Comparison of ENCODE assay signal across 8 cellular contexts in the genomic region with DNA sequence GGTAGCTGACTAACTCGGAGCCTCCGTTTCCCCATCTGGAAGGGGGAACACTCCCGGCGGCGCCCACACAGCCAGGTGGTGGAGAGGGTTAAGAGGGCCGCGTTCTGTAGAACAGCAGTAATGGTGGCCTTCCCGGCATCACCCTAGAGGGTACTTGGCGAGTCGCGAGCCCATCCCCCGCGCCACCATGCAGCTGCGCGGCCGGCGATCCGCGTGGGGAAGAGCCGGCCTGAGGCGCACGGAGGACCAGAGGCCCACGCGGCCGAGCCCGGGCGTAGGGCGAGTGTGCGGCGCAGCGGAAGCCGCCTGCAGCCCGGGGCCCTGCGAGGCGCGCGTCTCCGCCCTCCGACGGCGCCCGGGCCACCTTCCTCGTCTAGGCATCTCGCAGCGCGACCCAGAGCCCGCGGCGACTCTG. TPM values are rescaled to one million over a fixed set of nuclear protein-coding genes. Genes with fewer than 3 reads are reported as not detected.
DNase-seq lines count a peak whose midpoint lies in the region; ATAC-seq, FAIRE-seq and TF ChIP-seq lines count a peak whose summit lies in the region.

No MANE protein-coding gene starts in this region.

- H4K8ac ChIP-seq in H1 (ENCODE audit: extremely low read depth, insufficient read depth, low read length) = peak overlapping the region; percentile 83

- H3K27ac ChIP-seq in C4-2B = peak overlapping the region; percentile 95
- H3K27ac ChIP-seq in H1 (ENCODE audit: low read depth, low read length) = peak overlapping the region; percentile 72
- peak overlapping the region; percentile 84 for H3K27ac ChIP-seq in suprapubic skin

- no peak overlapping the region for H3K23ac ChIP-seq in H1 (ENCODE audit: insufficient read length)

- no peak for TF ChIP-seq CTCF in C4-2B (conservative IDR thresholded peaks at IDR 0.05)
- TF ChIP-seq CTCF in H1 (IDR thresholded peaks at IDR 0.05; ENCODE audit: control extremely low read depth in 1 of 3, insufficient read depth in 1 of 3, low read depth in 1 of 3, low read length in 3 of 3) = no peak
- no peak for TF ChIP-seq CTCF in suprapubic skin (IDR thresholded peaks at IDR 0.05)

- peak overlapping the region; percentile 45 for H4K91ac ChIP-seq in H1 (replicated peaks; ENCODE audit: insufficient read length, low read length)

- H3K4ac ChIP-seq in H1 (replicated peaks; ENCODE audit: insufficient read length, low read depth, low read length) = peak overlapping the region; percentile 75

- H2BK5ac ChIP-seq in H1 (ENCODE audit: low read depth, low read length) = peak overlapping the region; percentile 90

- H3K4me3 ChIP-seq in H1 (ENCODE audit: extremely low read depth in 1 of 4, insufficient read depth in 2 of 4, low read depth in 3 of 4, low read length in 4 of 4) (peak overlapping the region; percentile 98 to 100 (median 98)), suprapubic skin (peak overlapping the region; percentile 91)

- peak; percentile 52 for DNase-seq in activated CD4-positive, alpha-beta T cell treated with anti-CD3 and anti-CD28 coated beads for 48 hours
- DNase-seq in H1 (ENCODE audit: low read depth in 1 of 2, low spot score in 2 of 2) (no peak), myocyte (ENCODE audit: low read depth) (peak; percentile 45), suprapubic skin (ENCODE audit: low spot score in 2 of 2) (no peak), AG08395 (ENCODE audit: low spot score) (no peak)

- H4K20me1 ChIP-seq in H1 (replicated peaks in 1 of 2; ENCODE audit: control insufficient read depth in 1 of 2, insufficient read depth in 2 of 2, low read length in 2 of 2) = peaks cover 22 to 27% of the 10 kb centered on the region in 2 experiments

- TF ChIP-seq POLR2A in H1 (IDR thresholded peaks at IDR 0.05; ENCODE audit: control extremely low read depth in 1 of 2, low read depth in 2 of 2, low read length in 2 of 2) (no peak), suprapubic skin (IDR thresholded peaks at IDR 0.05) (no peak)

- peaks cover 0 to 7% (median 0%) of the 10 kb centered on the region in 4 experiments; a peak in 1 of 8 replicates for H3K36me3 ChIP-seq in H1 (ENCODE audit: control insufficient read depth in 2 of 4, insufficient read depth in 4 of 4, low read length in 3 of 4)
- H3K36me3 ChIP-seq in suprapubic skin = no peaks in the 10 kb centered on the region

- CTCF ChIA-PET in H1 (lab: Charles Lee; ENCODE audit: partially characterized antibody) = interaction anchor here (1.4 kb wide), 1 partner anchor 30 kb away, joined by 3 read pairs; no protein-coding TSS in a partner anchor

- POLR2A ChIA-PET in H1 (lab: Charles Lee; ENCODE audit: partially characterized antibody) = interaction anchor here (1.0 to 20.5 kb wide), 8 partner anchors 11 to 38 kb away, joined by 3 to 449 read pairs (median 10); no protein-coding TSS in a partner anchor

- peak overlapping the region; percentile 91 to 98 for H3K4me2 ChIP-seq in H1 (ENCODE audit: insufficient read depth in 1 of 2, low read depth in 2 of 2, low read length in 2 of 2)

- no peak overlapping the region; the same call in 1 of the 2 replicates for H2BK12ac ChIP-seq in H1 (ENCODE audit: low read depth, low read length)

- H3K4me1 ChIP-seq in H1 (replicated peaks in 1 of 4; ENCODE audit: control insufficient read depth in 3 of 4, insufficient read depth in 4 of 4, low read length in 3 of 4) (peaks cover 18 to 42% (median 31%) of the 10 kb centered on the region in 4 experiments), suprapubic skin (peaks cover 35% of the 10 kb centered on the region)

- no peak overlapping the region for H2BK20ac ChIP-seq in H1 (ENCODE audit: low read length)

- H2BK120ac ChIP-seq in H1 (replicated peaks; ENCODE audit: low read depth, low read length) = no peak overlapping the region

- H2AFZ ChIP-seq in H1 (ENCODE audit: low read length) = no peak overlapping the region

- H3K9me3 ChIP-seq in H1 (ENCODE audit: insufficient read depth in 2 of 2, low read depth in 1 of 2, low read length in 1 of 2) (no peaks in the 10 kb centered on the region), suprapubic skin (no peaks in the 10 kb centered on the region)

- H3K14ac ChIP-seq in H1 (ENCODE audit: insufficient read length) = no peak overlapping the region

- TF ChIP-seq EP300 in H1 (IDR thresholded peaks at IDR 0.05; ENCODE audit: borderline replicate concordance in 1 of 2, low read depth in 2 of 2, low read length in 2 of 2) (no peak), suprapubic skin (IDR thresholded peaks at IDR 0.05) (no peak)

- H2AK5ac ChIP-seq in H1 (ENCODE audit: low read depth, low read length) = no peak overlapping the region

- peaks cover 45 to 57% of the 10 kb centered on the region in 2 experiments for H3K79me2 ChIP-seq in H1 (ENCODE audit: control insufficient read depth in 1 of 2, insufficient read depth in 2 of 2, low read length in 2 of 2)

- H3K79me1 ChIP-seq in H1 (ENCODE audit: low read depth, low read length) = peaks cover 12% of the 10 kb centered on the region

- H3K23me2 ChIP-seq in H1 (ENCODE audit: low read depth, low read length) = peaks cover 18% of the 10 kb centered on the region

- H2BK15ac ChIP-seq in H1 (ENCODE audit: low read length) = no peak overlapping the region

- ATAC-seq in GM19395 (IDR thresholded peaks at IDR 0.05; ENCODE audit: unreplicated experiment) = peak; percentile 56
- ATAC-seq in HG03442 (IDR thresholded peaks at IDR 0.05; ENCODE audit: unreplicated experiment) = peak; percentile 35

- 1% methylated on average over 40 of the region's 49 CpGs; no CpG with 5 or more reads in 1 of the 2 experiments for WGBS in H1 (ENCODE audit: extremely low coverage in 1 of 2, insufficient coverage in 1 of 2, insufficient read length in 1 of 2, insufficient replicate concordance in 2 of 2, low coverage in 1 of 2, low lambda C conversion rate in 2 of 2, missing lambda C conversion rate in 1 of 2), 2 experiments
- WGBS in suprapubic skin = 0% methylated on average over 2 of the region's 49 CpGs

- no peak for TF ChIP-seq RAD21 in H1 (IDR thresholded peaks at IDR 0.05 in 1 of 2, conservative IDR thresholded peaks at IDR 0.05 in 1 of 2; ENCODE audit: low read depth in 2 of 2, low read length in 2 of 2)

- peak overlapping the region; percentile 93 for H3K18ac ChIP-seq in H1 (ENCODE audit: extremely low read depth, low read length)

- H3K56ac ChIP-seq in H1 (replicated peaks; ENCODE audit: insufficient read length, low read depth, low read length) = peak overlapping the region; percentile 37

- peak overlapping the region; percentile 82 to 91 (median 86) for H3K9ac ChIP-seq in H1 (replicated peaks in 1 of 4; ENCODE audit: extremely low read depth in 1 of 4, low read depth in 3 of 4, low read length in 3 of 4)

- peak overlapping the region; percentile 60 for H4K5ac ChIP-seq in H1 (ENCODE audit: insufficient read length, low read depth, low read length)

- no peak for FAIRE-seq in H1 (lab: Jason Lieb, UNC)

- no peaks in the 10 kb centered on the region for H3K27me3 ChIP-seq in H1 (replicated peaks in 1 of 4; ENCODE audit: control insufficient read depth in 3 of 4, extremely low read depth in 1 of 4, insufficient read depth in 3 of 4, low read length in 3 of 4)
- H3K27me3 ChIP-seq in suprapubic skin = no peaks in the 10 kb centered on the region

TF ChIP-seq in H1, 55 proteins besides CTCF, POLR2A, EP300 and RAD21:
- no peak for TF ChIP-seq SIX5 (IDR thresholded peaks at IDR 0.05; ENCODE audit: low read depth, low read length)
- TF ChIP-seq ASH2L (IDR thresholded peaks at IDR 0.05; ENCODE audit: low read length) = peak; percentile 39
- no peak for TF ChIP-seq TBP (IDR thresholded peaks at IDR 0.05; ENCODE audit: low read depth, low read length)
- TF ChIP-seq GTF2F1 (IDR thresholded peaks at IDR 0.05; ENCODE audit: borderline replicate concordance, low read depth, low read length) = no peak

RNA-seq across cellular contexts. Expression of a gene that starts 0.5 kb away (rescaled TPM):
- total RNA-seq in H1 (2021; fragmentation: NEBNext Ultra II Directional; extraction: Animal tissue kit (Norgen Biotek cat#: 25700)) = 975 and 986 TPM in 2 replicates
- polyA plus RNA-seq in H1 (2011; rRNA removed) = 418 and 649 TPM in 2 replicates
- polyA plus RNA-seq in H1 (2011; cell fraction: cytosol; rRNA removed) = 449 TPM
- 987 TPM for polyA plus RNA-seq in H1 (2011; cell fraction: nucleus; rRNA removed)
- polyA plus RNA-seq in H1 (2012, experiment 1 of 2) = 570 to 1,148 TPM (median 1,049 TPM) in 4 replicates
- polyA plus RNA-seq in H1 (2012, experiment 2 of 2) = 841 TPM
- 760 TPM for polyA plus RNA-seq in H1 (2013, experiment 1 of 2)
- polyA plus RNA-seq in H1 (2013, experiment 2 of 2) = 785 TPM
- polyA minus RNA-seq in H1 (2011; rRNA and poly(A)+ RNA removed) = 353 and 390 TPM in 2 replicates
- polyA minus RNA-seq in H1 (2011; cell fraction: cytosol; rRNA and poly(A)+ RNA removed) = 430 TPM
- polyA minus RNA-seq in H1 (2011; cell fraction: nucleus; rRNA and poly(A)+ RNA removed) = 346 TPM
- total RNA-seq in myocyte (138 and 187 TPM in 2 replicates), suprapubic skin (100 to 1,000 TPM; 107 to 194 (median 155) TPM)
- 246 TPM for polyA plus RNA-seq in myocyte (2012)

Comparison
In these comparisons a context has a peak if more than half of its experiments do, and no peak if none do; other contexts are left out.
1. DNase-seq: peak in activated CD4-positive, alpha-beta T cell treated with anti-CD3 and anti-CD28 coated beads for 48 hours (single experiment) and myocyte (single experiment); none in H1 (0 of 2), suprapubic skin (0 of 2) and AG08395 (single experiment).
2. Peak in every context shown above with its lines, with median percentiles within 50 percentile points of each other: H3K27ac ChIP-seq.